In genomic region chr12:106976013-106976658, GRCh38 we compare ENCODE assay signal across 12 cellular contexts. TPM values are rescaled to one million over a fixed set of nuclear protein-coding genes. Genes with fewer than 3 reads are reported as not detected.
DNase-seq lines count a peak whose midpoint lies in the region; ATAC-seq, FAIRE-seq and TF ChIP-seq lines count a peak whose summit lies in the region.
"Had no signal": no experiment of that assay in that cellular context is flagged by ENCODE, and none has a peak within 500 bp of the region (broad histone marks: within the 10 kb centered on the region; RNA-seq: fewer than 3 reads in every experiment).

No MANE protein-coding gene starts in this region.

- H3K9me3 ChIP-seq in T-helper 17 cell (ENCODE audit: control insufficient read depth, low read length, poor library complexity, severe bottlenecking) (no peaks in the 10 kb centered on the region), pancreas (no peaks in the 10 kb centered on the region)

- DNase-seq in Daoy (ENCODE audit: low read depth) (peak; percentile 40), T-helper 17 cell (no peak), foreskin fibroblast (peak; percentile 48 to 81), pancreas (peak in 1 of 6 donors; percentile 32), D721Med (ENCODE audit: insufficient read length, low spot score) (no peak), NCI-H345 treated with DMSO at 0.1 percent for 48 hours (lab: John Stamatoyannopoulos, UW; ENCODE audit: unreplicated experiment) (no peak), NCI-H1417 treated with DMSO at 0.1 percent for 48 hours (lab: John Stamatoyannopoulos, UW) (no peak), HPDE6-E6E7 (ENCODE audit: extremely low spot score) (no peak)
- DNase-seq: activated gamma-delta T cell treated with Interleukin-2 at 50 U/mL for 16 hours, endodermal cell, WERI-Rb-1 had no signal

- TF ChIP-seq CTCF in foreskin fibroblast (IDR thresholded peaks at IDR 0.05; ENCODE audit: low read depth, low read length) (no peak), pancreas (IDR thresholded peaks at IDR 0.05) (no peak), D721Med (IDR thresholded peaks at IDR 0.05; ENCODE audit: insufficient read depth, missing control alignments) (no peak)

- H3K4me3 ChIP-seq in foreskin fibroblast (ENCODE audit: low read depth in 1 of 2, low read length in 2 of 2) (no peak overlapping the region), pancreas (no peak overlapping the region)
- H3K4me3 ChIP-seq: skin epidermis had no signal

- peaks cover 44 to 69% (median 65%) of the 10 kb centered on the region in 3 donors for H3K4me1 ChIP-seq in pancreas

- no peak for ATAC-seq in T-helper 17 cell
- peak; percentile 82 to 87 (median 84) for ATAC-seq in pancreas

- H3K36me3 ChIP-seq in pancreas = peaks cover 0 to 9% (median 0%) of the 10 kb centered on the region in 3 donors

- H3K27ac Mint-ChIP-seq in T-helper 17 cell = peak overlapping the region; percentile 3
- H3K27ac Mint-ChIP-seq: endodermal cell had no signal

- peak overlapping the region; percentile 28 for H3K4me3 Mint-ChIP-seq in T-helper 17 cell
- H3K4me3 Mint-ChIP-seq: endodermal cell had no signal

- peak overlapping the region; percentile 25 to 85 (median 66) for H3K27ac ChIP-seq in pancreas
- H3K27ac ChIP-seq: skin epidermis, WERI-Rb-1 had no signal

- H3K36me3 Mint-ChIP-seq in T-helper 17 cell (ENCODE audit: low read depth) = peaks cover under 1% of the 10 kb centered on the region

- FAIRE-seq in pancreas (lab: Jason Lieb, UNC) (peak; percentile 65), D721Med (lab: Jason Lieb, UNC) (no peak)

- H3K27me3 ChIP-seq in pancreas = no peaks in the 10 kb centered on the region

- intact Hi-C loops in pancreas (cut with DNase I) = no loop called here

- peaks cover 7% of the 10 kb centered on the region for H3K4me1 Mint-ChIP-seq in T-helper 17 cell
- H3K4me1 Mint-ChIP-seq: endodermal cell had no signal

- H3K27me3 Mint-ChIP-seq in T-helper 17 cell = no peaks in the 10 kb centered on the region

- 47 to 49% methylated on average over 3 of the region's 3 CpGs for WGBS in pancreas, 2 donors

RNA-seq across cellular contexts. Expression of gene MTERF2, which starts 10.8 kb away (rescaled TPM):
- 7.5 and 25.9 TPM in 2 replicates for total RNA-seq in Daoy (2014; rRNA removed; shearing (Covaris generic))
- total RNA-seq in T-helper 17 cell (10 to 100 TPM; 12.7 to 13.8 TPM), pancreas (10 to 100 TPM in 5 of 6 donors, 1 to 10 TPM in 1; 9.9 to 15.0 (median 13.7) TPM)
- polyA plus RNA-seq in pancreas = 10 to 100 TPM; 31.8 to 42.8 TPM

RNA-seq across cellular contexts. Expression of gene TMEM263, which starts 20.4 kb away (rescaled TPM):
- 56.6 and 58.5 TPM in 2 replicates for total RNA-seq in Daoy (2014; rRNA removed; shearing (Covaris generic))
- 10 to 100 TPM; 34.4 to 35.1 TPM for total RNA-seq in T-helper 17 cell
- total RNA-seq in pancreas = 10 to 100 TPM; 17.5 to 34.5 (median 24.7) TPM
- polyA plus RNA-seq in pancreas = 10 to 100 TPM; 12.7 to 23.9 TPM

Comparison
In these comparisons a context has a peak if more than half of its experiments do, and no peak if none do; other contexts are left out.
1. DNase-seq: peak in Daoy (single experiment) and foreskin fibroblast (2 of 2); none in T-helper 17 cell (0 of 3), D721Med (single experiment), NCI-H345 treated with DMSO at 0.1 percent for 48 hours (single experiment), NCI-H1417 treated with DMSO at 0.1 percent for 48 hours (single experiment) and HPDE6-E6E7 (single experiment).